ENCODE assay signal across 11 cellular contexts in genomic region chr21:33024278-33025103, GRCh38. TPM values are rescaled to one million over a fixed set of nuclear protein-coding genes. Genes with fewer than 3 reads are reported as not detected.
DNase-seq lines count a peak whose midpoint lies in the region; ATAC-seq and TF ChIP-seq lines count a peak whose summit lies in the region.
"Had no signal": no experiment of that assay in that cellular context is flagged by ENCODE, and none has a peak within 500 bp of the region (broad histone marks: within the 10 kb centered on the region; RNA-seq: fewer than 3 reads in every experiment).

No MANE protein-coding gene starts in this region.

- H3K4me3 Mint-ChIP-seq in CD8-positive, alpha-beta T cell: peak overlapping the region; percentile 23
- peak overlapping the region; percentile 4 for H3K4me3 Mint-ChIP-seq in activated B cell treated with CpG ODN at 0.5 μM for 24 hours

- intact Hi-C loops in CD8-positive, alpha-beta T cell (cut with DNase I, micrococcal nuclease): no loop called here
- intact Hi-C loops in activated B cell treated with CpG ODN at 0.5 μM for 24 hours (cut with micrococcal nuclease): loop anchor here (5.0 to 10.0 kb wide), 2 partner anchors 48 to 170 kb away; partner anchors contain the start of gene OLIG1
- intact Hi-C loops in tibial artery (cut with DNase I; ENCODE audit: low total_unique reads): no loop called here

- no peak overlapping the region for H3K27ac Mint-ChIP-seq in CD8-positive, alpha-beta T cell
- no peak overlapping the region for H3K27ac Mint-ChIP-seq in activated B cell treated with CpG ODN at 0.5 μM for 24 hours

- H3K27me3 ChIP-seq in CD8-positive, alpha-beta T cell (ENCODE audit: insufficient read depth, low read length): peaks cover 44% of the 10 kb centered on the region
- peaks cover 100% of the 10 kb centered on the region for H3K27me3 ChIP-seq in iPS-20b (ENCODE audit: insufficient read depth, low read length)
- H3K27me3 ChIP-seq in tibial artery: peaks cover 0 to 100% of the 10 kb centered on the region in 2 donors

- CTCF ChIA-PET in CD8-positive, alpha-beta T cell (lab: Charles Lee): interaction anchor here (0.6 kb wide), 1 partner anchor 51 kb away, joined by 3 read pairs; no protein-coding TSS in a partner anchor
- CTCF ChIA-PET in activated B cell treated with CpG ODN at 0.5 μM for 24 hours (lab: Charles Lee): no interaction called here

- ATAC-seq in CD8-positive, alpha-beta T cell: no peak
- no peak for ATAC-seq in activated B cell treated with CpG ODN at 0.5 μM for 24 hours (ENCODE audit: low read depth)
- ATAC-seq in HG03439 (IDR thresholded peaks at IDR 0.05; ENCODE audit: unreplicated experiment): no peak
- no peak for ATAC-seq in HG02588 (IDR thresholded peaks at IDR 0.05; ENCODE audit: unreplicated experiment)
- ATAC-seq: body of pancreas had no signal

- peak overlapping the region; percentile 27 for H3K4me3 ChIP-seq in CD8-positive, alpha-beta T cell (ENCODE audit: low read depth, low read length)
- H3K4me3 ChIP-seq in iPS-20b (ENCODE audit: low read length): peak overlapping the region; percentile 65; the same call in 1 of the 2 replicates
- H3K4me3 ChIP-seq in tibial artery: no peak overlapping the region
- H3K4me3 ChIP-seq: body of pancreas, skin epidermis had no signal

- no peaks in the 10 kb centered on the region for H3K9me3 Mint-ChIP-seq in CD8-positive, alpha-beta T cell
- no peaks in the 10 kb centered on the region for H3K9me3 Mint-ChIP-seq in activated B cell treated with CpG ODN at 0.5 μM for 24 hours

- peaks cover 58% of the 10 kb centered on the region for H3K27me3 Mint-ChIP-seq in CD8-positive, alpha-beta T cell (ENCODE audit: low read depth)
- peaks cover 60% of the 10 kb centered on the region for H3K27me3 Mint-ChIP-seq in activated B cell treated with CpG ODN at 0.5 μM for 24 hours

- H3K4me1 ChIP-seq in CD8-positive, alpha-beta T cell (ENCODE audit: insufficient read depth, low read length): peaks cover 46% of the 10 kb centered on the region
- H3K4me1 ChIP-seq in iPS-20b (ENCODE audit: insufficient read depth, low read length) (peaks cover 6% of the 10 kb centered on the region; the same call in 1 of the 2 replicates), tibial artery (peaks cover 0 to 77% (median 42%) of the 10 kb centered on the region in 4 donors)

- no peaks in the 10 kb centered on the region for H3K9me3 ChIP-seq in CD8-positive, alpha-beta T cell (ENCODE audit: low read length)
- peaks cover 4% of the 10 kb centered on the region; the same call in 1 of the 2 replicates for H3K9me3 ChIP-seq in iPS-20b (ENCODE audit: insufficient read depth, low read depth, low read length)
- no peaks in the 10 kb centered on the region for H3K9me3 ChIP-seq in tibial artery
- H3K9me3 ChIP-seq: body of pancreas had no signal

- no peaks in the 10 kb centered on the region for H3K36me3 Mint-ChIP-seq in CD8-positive, alpha-beta T cell
- H3K36me3 Mint-ChIP-seq in activated B cell treated with CpG ODN at 0.5 μM for 24 hours (ENCODE audit: low read depth): no peaks in the 10 kb centered on the region

- POLR2A ChIA-PET in CD8-positive, alpha-beta T cell (lab: Charles Lee): no interaction called here
- POLR2A ChIA-PET in activated B cell treated with CpG ODN at 0.5 μM for 24 hours (lab: Charles Lee): no interaction called here

- H3K4me1 Mint-ChIP-seq in CD8-positive, alpha-beta T cell (ENCODE audit: low read depth): peaks cover 43% of the 10 kb centered on the region
- H3K4me1 Mint-ChIP-seq in activated B cell treated with CpG ODN at 0.5 μM for 24 hours: peaks cover 35% of the 10 kb centered on the region

- DNase-seq in AG08396 (ENCODE audit: low spot score): peak; percentile 18
- DNase-seq in CD8-positive, alpha-beta T cell: no peak
- no peak for DNase-seq in activated B cell treated with CpG ODN at 0.5 μM for 24 hours
- DNase-seq in tibial artery: no peak
- DNase-seq: body of pancreas, COR-L47, NCI-H1048 had no signal

- no peak for TF ChIP-seq CTCF in CD8-positive, alpha-beta T cell (IDR thresholded peaks at IDR 0.05)
- TF ChIP-seq CTCF in activated B cell treated with CpG ODN at 0.5 μM for 24 hours (IDR thresholded peaks at IDR 0.05) (no peak), tibial artery (IDR thresholded peaks at IDR 0.05) (no peak)

- no peaks in the 10 kb centered on the region for H3K36me3 ChIP-seq in CD8-positive, alpha-beta T cell (ENCODE audit: insufficient read depth, low read length)
- H3K36me3 ChIP-seq in iPS-20b (ENCODE audit: insufficient read depth, low read depth, low read length) (no peaks in the 10 kb centered on the region), tibial artery (no peaks in the 10 kb centered on the region)

- no peak overlapping the region for H3K27ac ChIP-seq in CD8-positive, alpha-beta T cell (ENCODE audit: low read depth, low read length)
- H3K27ac ChIP-seq in iPS-20b (ENCODE audit: low read length): no peak overlapping the region
- H3K27ac ChIP-seq in tibial artery: no peak overlapping the region
- H3K27ac ChIP-seq: body of pancreas, skin epidermis had no signal

- H3K9ac ChIP-seq in iPS-20b (ENCODE audit: low read depth, low read length): no peak overlapping the region

RNA-seq across cellular contexts. Expression of gene OLIG2, which starts 1.2 kb away (rescaled TPM):
- not detected for total RNA-seq in CD8-positive, alpha-beta T cell
- not detected in 2 replicates for total RNA-seq in activated B cell treated with CpG ODN at 0.5 μM for 24 hours
- total RNA-seq: body of pancreas had no signal

RNA-seq across cellular contexts. Expression of gene OLIG1, which starts 45.5 kb away (rescaled TPM):
- total RNA-seq in CD8-positive, alpha-beta T cell: not detected
- not detected in 2 replicates for total RNA-seq in activated B cell treated with CpG ODN at 0.5 μM for 24 hours
- total RNA-seq: body of pancreas had no signal

Comparison
In these comparisons a context has a peak if more than half of its experiments do, and no peak if none do; other contexts are left out.
1. H3K4me3 ChIP-seq: peak in CD8-positive, alpha-beta T cell (single experiment) and iPS-20b (single experiment); none in tibial artery (0 of 2).